In the genomic region with DNA sequence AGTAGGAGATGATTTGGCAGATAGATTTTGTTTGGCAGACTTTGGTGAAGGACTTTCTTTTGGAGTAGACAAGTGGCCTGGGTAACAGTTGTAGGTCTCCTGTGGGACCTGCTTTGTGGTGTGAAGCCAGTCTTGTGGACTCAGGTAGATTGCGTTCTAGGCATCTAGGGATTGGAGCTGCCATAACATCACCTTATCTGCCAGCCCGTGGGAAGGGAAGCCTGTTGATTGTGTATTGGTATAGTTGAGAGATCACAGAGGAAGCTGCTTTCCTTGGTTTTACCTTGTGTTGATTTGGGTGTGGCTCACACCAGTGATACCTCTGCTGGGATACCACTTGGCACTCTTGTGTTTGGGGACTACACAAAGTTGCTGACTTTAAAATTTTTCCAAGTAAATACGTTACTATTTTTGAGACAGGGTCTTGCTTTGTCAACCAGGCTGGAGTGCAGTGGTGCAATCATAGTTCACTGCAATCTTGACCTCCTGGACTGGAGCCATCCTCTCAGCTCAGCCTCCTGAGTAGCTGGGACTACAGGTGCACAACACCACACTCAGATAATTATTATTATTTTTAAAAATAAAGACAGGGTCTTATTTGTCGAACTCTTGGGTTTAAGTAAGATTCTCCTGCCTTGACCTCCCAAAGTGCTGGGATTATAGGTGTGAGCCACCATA, we compare ENCODE assay signal across 16 cellular contexts. TPM values are rescaled to one million over a fixed set of nuclear protein-coding genes. Genes with fewer than 3 reads are reported as not detected.
DNase-seq lines count a peak whose midpoint lies in the region; ATAC-seq, FAIRE-seq and TF ChIP-seq lines count a peak whose summit lies in the region.
"Had no signal": no experiment of that assay in that cellular context is flagged by ENCODE, and none has a peak within 500 bp of the region (broad histone marks: within the 10 kb centered on the region; RNA-seq: fewer than 3 reads in every experiment).

No MANE protein-coding gene starts in this region.

- no peak overlapping the region for H3K4me2 ChIP-seq in mesendoderm (ENCODE audit: low read length)

- H4K5ac ChIP-seq in mesendoderm (ENCODE audit: low read length), result no peak overlapping the region

- POLR2A ChIA-PET in MCF 10A (lab: Yijun Ruan, JAX), result interaction anchor here (0.7 to 1.1 kb wide), 2 partner anchors 17 to 29 kb away, joined by 3 to 4 read pairs; no protein-coding TSS in a partner anchor
- POLR2A ChIA-PET in activated naive CD8-positive, alpha-beta T cell treated with anti-CD3 and anti-CD28 coated beads, Interleukin-2, amount 10 ng/mL, durations not matched to agents 7 days and 5 days (lab: Charles Lee), result no interaction called here

- peaks cover 58% of the 10 kb centered on the region for H3K36me3 Mint-ChIP-seq in MCF 10A (ENCODE audit: insufficient read depth, unreplicated experiment)
- peaks cover 20% of the 10 kb centered on the region for H3K36me3 Mint-ChIP-seq in activated naive CD8-positive, alpha-beta T cell treated with anti-CD3 and anti-CD28 coated beads, Interleukin-2, amount 10 ng/mL, durations not matched to agents 7 days and 5 days
- peaks cover 36% of the 10 kb centered on the region for H3K36me3 Mint-ChIP-seq in type B pancreatic cell

- H3K9me3 Mint-ChIP-seq in MCF 10A (ENCODE audit: unreplicated experiment) (no peaks in the 10 kb centered on the region), type B pancreatic cell (no peaks in the 10 kb centered on the region)
- no peaks in the 10 kb centered on the region for H3K9me3 Mint-ChIP-seq in activated naive CD8-positive, alpha-beta T cell treated with anti-CD3 and anti-CD28 coated beads, Interleukin-2, amount 10 ng/mL, durations not matched to agents 7 days and 5 days

- H2BK15ac ChIP-seq in mesendoderm (replicated peaks; ENCODE audit: low read depth), result no peak overlapping the region

- no peak overlapping the region for H3K18ac ChIP-seq in mesendoderm (ENCODE audit: low read length)

- H3K4me3 Mint-ChIP-seq in MCF 10A (ENCODE audit: unreplicated experiment) (no peak overlapping the region), type B pancreatic cell (no peak overlapping the region)
- peak overlapping the region; percentile 35 for H3K4me3 Mint-ChIP-seq in activated naive CD8-positive, alpha-beta T cell treated with anti-CD3 and anti-CD28 coated beads, Interleukin-2, amount 10 ng/mL, durations not matched to agents 7 days and 5 days

- H2AK5ac ChIP-seq in mesendoderm (ENCODE audit: low read length), result no peak overlapping the region

- H3K4ac ChIP-seq in mesendoderm (ENCODE audit: low read depth, low read length), result no peak overlapping the region

- peaks cover 35% of the 10 kb centered on the region for H3K4me1 Mint-ChIP-seq in MCF 10A (ENCODE audit: insufficient read depth, unreplicated experiment)
- H3K4me1 Mint-ChIP-seq in activated naive CD8-positive, alpha-beta T cell treated with anti-CD3 and anti-CD28 coated beads, Interleukin-2, amount 10 ng/mL, durations not matched to agents 7 days and 5 days, result peaks cover 52% of the 10 kb centered on the region
- H3K4me1 Mint-ChIP-seq in type B pancreatic cell (ENCODE audit: unreplicated experiment), result peaks cover 64% of the 10 kb centered on the region

- no peak for DNase-seq in breast epithelium (ENCODE audit: low spot score in 2 of 2)
- DNase-seq in MCF 10A (ENCODE audit: unreplicated experiment), result no peak
- DNase-seq in activated naive CD8-positive, alpha-beta T cell treated with anti-CD3 and anti-CD28 coated beads, Interleukin-2, amount 10 ng/mL, durations not matched to agents 7 days and 5 days, result no peak
- peak; percentile 78 for DNase-seq in mesendoderm
- no peak for DNase-seq in type B pancreatic cell (ENCODE audit: extremely low spot score, unreplicated experiment)
- no peak for DNase-seq in AG20443 (ENCODE audit: low spot score)
- no peak for DNase-seq in hippocampal formation (lab: John Stamatoyannopoulos, UW)
- no peak for DNase-seq in GM12891 (ENCODE audit: insufficient read length, low spot score)
- DNase-seq: anterior cingulate cortex; NCI-H187 treated with DMSO at 0.1 percent for 48 hours; nucleus accumbens; SHP77 treated with DMSO at 0.1 percent for 48 hours; stimulated activated CD4-positive, alpha-beta T cell treated with anti-CD3 and anti-CD28 coated beads, Interleukin-12 subunit alpha, Interleukin-12 subunit beta, amount 100 ng/mL, for 4 hours had no signal

- ATAC-seq in activated naive CD8-positive, alpha-beta T cell treated with anti-CD3 and anti-CD28 coated beads, Interleukin-2, amount 10 ng/mL, durations not matched to agents 7 days and 5 days (ENCODE audit: low read depth), result no peak
- ATAC-seq: gastroesophageal sphincter had no signal

- no peak overlapping the region for H2BK5ac ChIP-seq in mesendoderm (ENCODE audit: low read length)

- TF ChIP-seq CTCF in breast epithelium (IDR thresholded peaks at IDR 0.05), result no peak
- TF ChIP-seq CTCF in MCF 10A (IDR thresholded peaks at IDR 0.05; ENCODE audit: unreplicated experiment), result no peak
- TF ChIP-seq CTCF in type B pancreatic cell (conservative IDR thresholded peaks at IDR 0.05), result no peak

- H3K23ac ChIP-seq in mesendoderm (ENCODE audit: low read length), result no peak overlapping the region

- TF ChIP-seq POLR2A in breast epithelium (IDR thresholded peaks at IDR 0.05), result no peak
- no peak for TF ChIP-seq POLR2A in GM12891 (IDR thresholded peaks at IDR 0.05; ENCODE audit: low read depth, low read length)

- peak overlapping the region; percentile 5 for H3K9ac ChIP-seq in mesendoderm (ENCODE audit: low read length)

- no peak overlapping the region for H3K4me3 ChIP-seq in breast epithelium
- no peak overlapping the region for H3K4me3 ChIP-seq in mesendoderm (ENCODE audit: low read length)
- H3K4me3 ChIP-seq: gastroesophageal sphincter had no signal

- intact Hi-C loops in breast epithelium (cut with DNase I; ENCODE audit: low total_unique reads) (loop anchor here (5.0 kb wide), 1 partner anchor 890 kb away; no protein-coding TSS in a partner anchor), MCF 10A (cut with micrococcal nuclease) (loop anchor here (10.0 kb wide), 1 partner anchor 98 kb away; no protein-coding TSS in a partner anchor)

- no peak overlapping the region for H3K56ac ChIP-seq in mesendoderm (ENCODE audit: low read length)

- H3K79me2 ChIP-seq in mesendoderm (ENCODE audit: control insufficient read depth, insufficient read depth, low read length), result peaks cover 93% of the 10 kb centered on the region

- H3K79me1 ChIP-seq in mesendoderm (ENCODE audit: low read length), result no peaks in the 10 kb centered on the region

- H3K27me3 ChIP-seq in breast epithelium, result no peaks in the 10 kb centered on the region
- no peaks in the 10 kb centered on the region for H3K27me3 ChIP-seq in mesendoderm (ENCODE audit: insufficient read depth, low read length, poor library complexity)
- H3K27me3 ChIP-seq: gastroesophageal sphincter had no signal

- no peak for FAIRE-seq in GM12891 (lab: Jason Lieb, UNC)
- FAIRE-seq: TTC549 had no signal

- no peaks in the 10 kb centered on the region for H3K27me3 Mint-ChIP-seq in MCF 10A (ENCODE audit: insufficient read depth, unreplicated experiment)
- H3K27me3 Mint-ChIP-seq in activated naive CD8-positive, alpha-beta T cell treated with anti-CD3 and anti-CD28 coated beads, Interleukin-2, amount 10 ng/mL, durations not matched to agents 7 days and 5 days, result no peaks in the 10 kb centered on the region
- no peaks in the 10 kb centered on the region for H3K27me3 Mint-ChIP-seq in type B pancreatic cell

- H3K27ac Mint-ChIP-seq in MCF 10A (ENCODE audit: low read depth, unreplicated experiment) (no peak overlapping the region), type B pancreatic cell (peak overlapping the region; percentile 37)
- peak overlapping the region; percentile 48 for H3K27ac Mint-ChIP-seq in activated naive CD8-positive, alpha-beta T cell treated with anti-CD3 and anti-CD28 coated beads, Interleukin-2, amount 10 ng/mL, durations not matched to agents 7 days and 5 days

- no peaks in the 10 kb centered on the region for H3K9me3 ChIP-seq in breast epithelium
- H3K9me3 ChIP-seq: gastroesophageal sphincter had no signal

- H3K36me3 ChIP-seq in breast epithelium (no peaks in the 10 kb centered on the region), mesendoderm (ENCODE audit: control insufficient read depth, insufficient read depth, low read length) (peaks cover 3% of the 10 kb centered on the region)

- WGBS in mesendoderm (ENCODE audit: extremely low coverage, insufficient coverage, low lambda C conversion rate), result no CpG with 5 or more reads among the region's 4 CpGs

- H3K27ac ChIP-seq in breast epithelium (peak overlapping the region; percentile 2 to 3), mesendoderm (ENCODE audit: low read depth, low read length) (no peak overlapping the region)

- CTCF ChIA-PET in MCF 10A (lab: Yijun Ruan, JAX), result interaction anchor here (0.7 to 5.2 kb wide), 2 partner anchors 89 to 99 kb away, joined by 3 to 37 read pairs; partner anchors contain the start of gene ANGPTL4

- H3K4me1 ChIP-seq in breast epithelium (peaks cover 6 to 36% of the 10 kb centered on the region in 2 donors), mesendoderm (ENCODE audit: control insufficient read depth, low read depth, low read length) (peaks cover 22% of the 10 kb centered on the region)

- BruUV-seq in MCF 10A (replicated peaks; lab: Mats Ljungman, UMichigan), result no TSS peak

- H4K8ac ChIP-seq in mesendoderm (ENCODE audit: low read depth, low read length), result no peak overlapping the region

- no peak overlapping the region for H2BK120ac ChIP-seq in mesendoderm (ENCODE audit: low read depth, low read length)

RNA-seq across cellular contexts. Expression of gene HNRNPM, which starts 7.8 kb away (rescaled TPM):
- 100 to 1,000 TPM in 2 of 3 donors, 10 to 100 TPM in 1; 84.8 to 153 (median 116) TPM for total RNA-seq in breast epithelium
- 149 and 161 TPM in 2 replicates for total RNA-seq in MCF 10A (2022)
- total RNA-seq in activated naive CD8-positive, alpha-beta T cell treated with anti-CD3 and anti-CD28 coated beads, Interleukin-2, amount 10 ng/mL, durations not matched to agents 7 days and 5 days, result 100 to 1,000 TPM; 188 to 198 TPM
- 329 TPM for polyA plus RNA-seq in mesendoderm (2013, experiment 1 of 2)
- polyA plus RNA-seq in mesendoderm (2013, experiment 2 of 2), result 325 TPM
- 197 and 317 TPM in 2 replicates for total RNA-seq in type B pancreatic cell (ENCODE audit: low replicate concordance)
- polyA plus RNA-seq in GM12891 (2012; ENCODE audit: low read depth, missing spikeins), result 210 TPM

RNA-seq across cellular contexts. Expression of gene MARCHF2, which starts 39.5 kb away (rescaled TPM):
- 100 to 1,000 TPM; 126 to 224 (median 132) TPM for total RNA-seq in breast epithelium
- 8.3 and 11.5 TPM in 2 replicates for total RNA-seq in MCF 10A (2022)
- total RNA-seq in activated naive CD8-positive, alpha-beta T cell treated with anti-CD3 and anti-CD28 coated beads, Interleukin-2, amount 10 ng/mL, durations not matched to agents 7 days and 5 days, result 10 to 100 TPM; 23.9 to 25.0 TPM
- polyA plus RNA-seq in mesendoderm (2013, experiment 1 of 2), result 9.8 TPM
- polyA plus RNA-seq in mesendoderm (2013, experiment 2 of 2), result 10.2 TPM
- 15.5 and 24.7 TPM in 2 replicates for total RNA-seq in type B pancreatic cell (ENCODE audit: low replicate concordance)
- 10.9 TPM for polyA plus RNA-seq in GM12891 (2012; ENCODE audit: low read depth, missing spikeins)

RNA-seq across cellular contexts. Expression of gene PRAM1, which starts 49.9 kb away (rescaled TPM):
- under 1 TPM; 0.16 to 0.73 (median 0.33) TPM for total RNA-seq in breast epithelium
- 0.15 TPM in 1 of 2 replicates, not detected in the other for total RNA-seq in MCF 10A (2022)
- 1 to 10 TPM; 2.3 to 2.5 TPM for total RNA-seq in activated naive CD8-positive, alpha-beta T cell treated with anti-CD3 and anti-CD28 coated beads, Interleukin-2, amount 10 ng/mL, durations not matched to agents 7 days and 5 days
- polyA plus RNA-seq in mesendoderm (2013, experiment 1 of 2), result 0.06 TPM
- polyA plus RNA-seq in mesendoderm (2013, experiment 2 of 2), result 0.08 TPM
- 0.31 TPM in 2 replicates for total RNA-seq in type B pancreatic cell (ENCODE audit: low replicate concordance)
- 0.36 TPM for polyA plus RNA-seq in GM12891 (2012; ENCODE audit: low read depth, missing spikeins)
- total RNA-seq: LHCN-M2 had no signal
